Comparison of ENCODE assay signal across 10 cellular contexts in the genomic region with DNA sequence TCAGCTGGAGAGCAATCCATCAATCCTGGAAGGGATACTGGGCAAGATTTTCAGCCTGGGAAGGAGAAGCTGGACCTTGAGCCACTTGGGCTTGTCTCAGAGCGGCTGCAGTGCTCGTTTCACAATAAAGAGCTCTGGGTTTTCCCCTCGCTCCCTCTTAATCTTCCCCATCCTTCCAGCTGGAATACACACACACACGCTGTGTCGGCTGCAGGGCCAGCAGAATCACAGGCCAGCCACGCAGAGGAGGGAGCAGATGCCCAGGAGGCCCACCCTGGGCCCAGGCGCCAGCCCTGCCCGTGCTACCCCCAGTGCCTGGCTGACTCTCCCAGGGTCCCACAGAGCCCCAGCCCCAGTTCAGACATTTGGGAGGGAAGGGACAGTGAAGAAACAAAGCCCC.
DNase-seq lines count a peak whose midpoint lies in the region; ATAC-seq and TF ChIP-seq lines count a peak whose summit lies in the region.
"Had no signal": no experiment of that assay in that cellular context is flagged by ENCODE, and none has a peak within 500 bp of the region (broad histone marks: within the 10 kb centered on the region; RNA-seq: fewer than 3 reads in every experiment).

No MANE protein-coding gene starts in this region.

- H3K4me1 Mint-ChIP-seq in nephron progenitor cell, result peaks cover 94% of the 10 kb centered on the region
- H3K4me1 Mint-ChIP-seq: central memory CD8-positive, alpha-beta T cell had no signal

- H3K27ac ChIP-seq in uterus, result peak overlapping the region; percentile 73 to 76
- H3K27ac ChIP-seq: PC-9 had no signal

- peaks cover 33% of the 10 kb centered on the region for H3K36me3 Mint-ChIP-seq in nephron progenitor cell (ENCODE audit: low read depth)

- H3K27ac Mint-ChIP-seq in nephron progenitor cell, result peak overlapping the region; percentile 97

- no peaks in the 10 kb centered on the region for H3K27me3 Mint-ChIP-seq in nephron progenitor cell (ENCODE audit: low read depth, poor library complexity)
- H3K27me3 Mint-ChIP-seq: central memory CD8-positive, alpha-beta T cell had no signal

- TF ChIP-seq CTCF in nephron progenitor cell (IDR thresholded peaks at IDR 0.05) (no peak), uterus (IDR thresholded peaks at IDR 0.05) (no peak), GM20000 (IDR thresholded peaks at IDR 0.05; ENCODE audit: extremely low read depth, missing control alignments) (no peak)

- peaks cover 5 to 14% of the 10 kb centered on the region in 2 donors for H3K4me1 ChIP-seq in uterus

- intact Hi-C loops in uterus (cut with DNase I; ENCODE audit: low total_unique reads), result no loop called here

- H3K9me3 ChIP-seq in uterus, result no peaks in the 10 kb centered on the region

- no peak overlapping the region for H3K4me3 ChIP-seq in uterus
- H3K4me3 ChIP-seq: PC-9 had no signal

- no peak for TF ChIP-seq POLR2A in uterus (IDR thresholded peaks at IDR 0.05)

- no peaks in the 10 kb centered on the region for H3K36me3 ChIP-seq in uterus

- ATAC-seq in GM18511 (IDR thresholded peaks at IDR 0.05; ENCODE audit: unreplicated experiment), result no peak

- H3K4me3 Mint-ChIP-seq in nephron progenitor cell, result no peak overlapping the region
- H3K4me3 Mint-ChIP-seq: central memory CD8-positive, alpha-beta T cell had no signal

- no peaks in the 10 kb centered on the region for H3K27me3 ChIP-seq in uterus

- DNase-seq in amniotic epithelial cell (ENCODE audit: low read depth), result peak; percentile 95
- peak; percentile 48 for DNase-seq in glomerular visceral epithelial cell (ENCODE audit: extremely low spot score)
- DNase-seq in nephron progenitor cell, result no peak
- DNase-seq in uterus, result peak; percentile 50 to 58
- no peak for DNase-seq in CD1c-positive myeloid dendritic cell (ENCODE audit: extremely low spot score)
- no peak for DNase-seq in GM20000 (ENCODE audit: low spot score)
- DNase-seq: left colon, PC-9 had no signal

- peaks cover 22% of the 10 kb centered on the region for H3K9me3 Mint-ChIP-seq in nephron progenitor cell
- H3K9me3 Mint-ChIP-seq: central memory CD8-positive, alpha-beta T cell had no signal

Comparison
In these comparisons a context has a peak if more than half of its experiments do, and no peak if none do; other contexts are left out.
1. DNase-seq: peak in amniotic epithelial cell (single experiment), glomerular visceral epithelial cell (single experiment) and uterus (2 of 2); none in nephron progenitor cell (single experiment), CD1c-positive myeloid dendritic cell (single experiment) and GM20000 (single experiment).